3 cellular contexts compared by ENCODE assay signal in genomic region chr2:136490100-136490499, GRCh38.
"Had no signal": no experiment of that assay in that cellular context is flagged by ENCODE, and none has a peak within 500 bp of the region (broad histone marks: within the 10 kb centered on the region; RNA-seq: fewer than 3 reads in every experiment).

No MANE protein-coding gene starts in this region.

- ATAC-seq: GM12878 had no signal

- DNase-seq: GDM1, GF-D8 had no signal

- H3K4me3 ChIP-seq: GM12878 had no signal
